26 cellular contexts compared by ENCODE assay signal in genomic region chr6:158709809-158710208, GRCh38.
"Had no signal": no experiment of that assay in that cellular context is flagged by ENCODE, and none has a peak within 500 bp of the region (broad histone marks: within the 10 kb centered on the region; RNA-seq: fewer than 3 reads in every experiment).

No MANE protein-coding gene starts in this region.

- H3K4me3 ChIP-seq: dorsolateral prefrontal cortex, gastroesophageal sphincter, heart left ventricle, hepatocyte, left lung, neural progenitor cell, sigmoid colon, testis, tibial nerve, upper lobe of right lung, uterus had no signal

- H3K36me3 ChIP-seq: heart left ventricle, neural progenitor cell, sigmoid colon, tibial nerve, upper lobe of right lung, uterus had no signal

- H2AFZ ChIP-seq: hepatocyte, neural progenitor cell, parathyroid adenoma had no signal

- DNase-seq: effector CD4-positive, alpha-beta T cell; foreskin keratinocyte; heart left ventricle; kidney; left lung; mesendoderm; midbrain; naive thymus-derived CD4-positive, alpha-beta T cell; sigmoid colon; stimulated activated CD4-positive, alpha-beta T cell treated with anti-CD3 and anti-CD28 coated beads, Interleukin-2, amount 100 ng/mL, for 24 hours; stimulated activated CD4-positive, alpha-beta T cell treated with anti-CD3 and anti-CD28 coated beads, Interleukin-4, amount 100 ng/mL, for 24 hours; stimulated activated naive CD8-positive, alpha-beta T cell treated with anti-CD3 and anti-CD28 coated beads, Interleukin-15, Interleukin-2, amounts not matched to agents 100 U/mL and 50 U/mL, for 24 hours; substantia nigra; testis; upper lobe of right lung; uterus had no signal

- H3K4me1 ChIP-seq: neural progenitor cell had no signal

- H3K27ac ChIP-seq: dorsolateral prefrontal cortex, epithelial cell of prostate, foreskin keratinocyte, gastroesophageal sphincter, neural progenitor cell, parathyroid adenoma, testis, tibial nerve, upper lobe of right lung, uterus had no signal

- ATAC-seq: esophagus mucosa; foreskin keratinocyte; gastroesophageal sphincter; heart left ventricle; left lung; naive thymus-derived CD4-positive, alpha-beta T cell; stimulated activated memory B cell treated with anti-CD40 and anti-IgM and Interleukin-4, amounts not matched to agents 10 μg/mL and 1 μg/mL and 100 μg/mL, for 72 hours; stimulated activated naive CD8-positive, alpha-beta T cell treated with anti-CD3 and anti-CD28 coated beads, Interleukin-15, Interleukin-2, amounts not matched to agents 100 U/mL and 50 U/mL, for 24 hours; upper lobe of right lung had no signal

- H3K9ac ChIP-seq: neural progenitor cell, parathyroid adenoma had no signal

- H3K4me2 ChIP-seq: hepatocyte, neural progenitor cell had no signal

- H3K9me3 ChIP-seq: gastroesophageal sphincter, heart left ventricle, left lung, sigmoid colon, testis, tibial nerve, upper lobe of right lung, uterus had no signal

- H3K27me3 ChIP-seq: dorsolateral prefrontal cortex, foreskin keratinocyte, gastroesophageal sphincter, heart left ventricle, hepatocyte, left lung, neural progenitor cell, sigmoid colon, testis, tibial nerve, upper lobe of right lung, uterus had no signal

- FAIRE-seq: colon, kidney had no signal
